1 cellular context compared by ENCODE assay signal in the genomic region with DNA sequence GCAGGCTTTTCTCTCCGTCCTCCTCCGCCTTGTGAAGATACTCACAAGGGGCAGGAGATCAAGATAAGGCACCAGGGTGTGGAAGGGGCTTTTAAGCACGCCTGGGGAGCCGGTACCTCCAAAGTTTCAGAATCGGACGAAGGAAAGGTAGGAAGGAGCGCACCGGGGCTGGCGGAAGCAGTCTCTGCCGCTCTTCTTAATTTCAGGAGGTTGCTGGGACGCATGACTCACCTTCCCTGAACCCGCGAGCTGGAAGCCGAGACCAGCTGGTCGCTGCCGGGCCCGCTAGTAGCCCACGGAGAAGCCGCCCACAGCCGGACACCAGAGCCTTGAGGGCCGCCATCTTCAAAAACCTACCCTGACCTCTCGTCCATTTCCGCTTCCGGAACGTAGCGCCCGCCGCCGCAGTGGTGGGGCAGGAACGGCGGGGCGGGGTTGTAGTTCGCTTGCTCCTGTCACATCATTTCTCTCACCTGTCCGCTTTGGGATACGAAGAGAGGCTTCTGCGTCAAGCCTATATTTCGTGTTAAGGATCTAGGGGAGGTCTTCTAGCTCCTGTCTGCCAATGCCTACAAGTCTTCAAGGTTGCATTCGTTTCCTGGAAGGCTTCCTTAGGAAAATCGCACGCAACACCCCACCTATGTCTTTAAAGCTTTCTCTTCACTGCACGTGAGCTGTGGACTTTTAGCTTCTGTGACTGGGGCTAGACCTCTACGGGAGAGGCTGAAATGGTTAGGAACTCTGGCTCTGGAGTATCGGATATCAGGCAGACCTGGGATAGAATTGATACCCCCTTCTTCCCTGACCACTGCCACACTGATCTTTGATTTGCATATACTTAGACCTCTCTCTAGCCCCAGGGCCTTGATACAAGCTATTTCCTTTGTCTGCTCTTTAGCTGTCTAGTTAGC.
TF ChIP-seq lines count a peak whose summit lies in the region.

A gene (minus strand): TSS at position 355 of the 911 bp plus-strand sequence. CDS start 12 bp downstream, at position 343.

TF ChIP-seq in HepG2, 621 proteins besides CTCF, POLR2A, EP300 and RAD21 (continued from another document and continues in another):
- TF ChIP-seq, protein P1, sequence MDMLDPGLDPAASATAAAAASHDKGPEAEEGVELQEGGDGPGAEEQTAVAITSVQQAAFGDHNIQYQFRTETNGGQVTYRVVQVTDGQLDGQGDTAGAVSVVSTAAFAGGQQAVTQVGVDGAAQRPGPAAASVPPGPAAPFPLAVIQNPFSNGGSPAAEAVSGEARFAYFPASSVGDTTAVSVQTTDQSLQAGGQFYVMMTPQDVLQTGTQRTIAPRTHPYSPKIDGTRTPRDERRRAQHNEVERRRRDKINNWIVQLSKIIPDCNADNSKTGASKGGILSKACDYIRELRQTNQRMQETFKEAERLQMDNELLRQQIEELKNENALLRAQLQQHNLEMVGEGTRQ (IDR thresholded peaks at IDR 0.05; ENCODE audit: low read depth, low read length) = no peak
- TF ChIP-seq, protein P1 (CRISPR knock-in tag; IDR thresholded peaks at IDR 0.05; ENCODE audit: borderline replicate concordance) = no peak
- TF ChIP-seq ZNF160 (CRISPR knock-in tag; IDR thresholded peaks at IDR 0.05) = no peak
- TF ChIP-seq NFIB (CRISPR knock-in tag; IDR thresholded peaks at IDR 0.05; ENCODE audit: borderline replicate concordance) = no peak
- TF ChIP-seq ZNF768 (CRISPR knock-in tag; IDR thresholded peaks at IDR 0.05) = peak; percentile 44; the same call in 1 of the 2 replicates
- no peak; the same call in 1 of the 2 replicates for TF ChIP-seq XBP1 (CRISPR knock-in tag; IDR thresholded peaks at IDR 0.05)
- 0 out of 2 replicates have a peak, but pooled peaks have one; percentile 39 for TF ChIP-seq ZNF234 (CRISPR knock-in tag; conservative IDR thresholded peaks at IDR 0.05)
- no peak for TF ChIP-seq HNRNPL (IDR thresholded peaks at IDR 0.05; ENCODE audit: low read depth, low read length)
- TF ChIP-seq AGO2 (optimal IDR thresholded peaks at IDR 0.05; ENCODE audit: low read depth, low read length) = no peak
- TF ChIP-seq SP140L (CRISPR knock-in tag; IDR thresholded peaks at IDR 0.05; ENCODE audit: borderline replicate concordance) = no peak
- no peak for TF ChIP-seq MAFG (CRISPR knock-in tag; IDR thresholded peaks at IDR 0.05)
- no peak for TF ChIP-seq RBM39 (IDR thresholded peaks at IDR 0.05; ENCODE audit: low read depth, low read length, poor library complexity, severe bottlenecking)
- peak; percentile 26; the same call in 1 of the 2 replicates for TF ChIP-seq PHF21A (CRISPR knock-in tag; IDR thresholded peaks at IDR 0.05)
- no peak for TF ChIP-seq ATRX (CRISPR knock-in tag; IDR thresholded peaks at IDR 0.05; ENCODE audit: borderline replicate concordance)
- 0 out of 2 replicates have a peak, but pooled peaks have one; percentile 79 for TF ChIP-seq FLYWCH1 (CRISPR knock-in tag; IDR thresholded peaks at IDR 0.05)
- TF ChIP-seq ZNF850 (CRISPR knock-in tag; conservative IDR thresholded peaks at IDR 0.05) = no peak
- TF ChIP-seq, protein P2, sequence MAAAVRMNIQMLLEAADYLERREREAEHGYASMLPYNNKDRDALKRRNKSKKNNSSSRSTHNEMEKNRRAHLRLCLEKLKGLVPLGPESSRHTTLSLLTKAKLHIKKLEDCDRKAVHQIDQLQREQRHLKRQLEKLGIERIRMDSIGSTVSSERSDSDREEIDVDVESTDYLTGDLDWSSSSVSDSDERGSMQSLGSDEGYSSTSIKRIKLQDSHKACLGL (CRISPR knock-in tag; IDR thresholded peaks at IDR 0.05) = no peak
- TF ChIP-seq KLF13 (CRISPR knock-in tag; IDR thresholded peaks at IDR 0.05) = no peak
- no peak for TF ChIP-seq RAD51 (IDR thresholded peaks at IDR 0.05; ENCODE audit: borderline replicate concordance)
- peak; percentile 78; the same call in 1 of the 2 replicates for TF ChIP-seq ZBTB7B (CRISPR knock-in tag; IDR thresholded peaks at IDR 0.05)
- peak; percentile 38; the same call in 1 of the 2 replicates for TF ChIP-seq ZNF737 (CRISPR knock-in tag; IDR thresholded peaks at IDR 0.05; ENCODE audit: borderline replicate concordance)
- TF ChIP-seq, protein P3, sequence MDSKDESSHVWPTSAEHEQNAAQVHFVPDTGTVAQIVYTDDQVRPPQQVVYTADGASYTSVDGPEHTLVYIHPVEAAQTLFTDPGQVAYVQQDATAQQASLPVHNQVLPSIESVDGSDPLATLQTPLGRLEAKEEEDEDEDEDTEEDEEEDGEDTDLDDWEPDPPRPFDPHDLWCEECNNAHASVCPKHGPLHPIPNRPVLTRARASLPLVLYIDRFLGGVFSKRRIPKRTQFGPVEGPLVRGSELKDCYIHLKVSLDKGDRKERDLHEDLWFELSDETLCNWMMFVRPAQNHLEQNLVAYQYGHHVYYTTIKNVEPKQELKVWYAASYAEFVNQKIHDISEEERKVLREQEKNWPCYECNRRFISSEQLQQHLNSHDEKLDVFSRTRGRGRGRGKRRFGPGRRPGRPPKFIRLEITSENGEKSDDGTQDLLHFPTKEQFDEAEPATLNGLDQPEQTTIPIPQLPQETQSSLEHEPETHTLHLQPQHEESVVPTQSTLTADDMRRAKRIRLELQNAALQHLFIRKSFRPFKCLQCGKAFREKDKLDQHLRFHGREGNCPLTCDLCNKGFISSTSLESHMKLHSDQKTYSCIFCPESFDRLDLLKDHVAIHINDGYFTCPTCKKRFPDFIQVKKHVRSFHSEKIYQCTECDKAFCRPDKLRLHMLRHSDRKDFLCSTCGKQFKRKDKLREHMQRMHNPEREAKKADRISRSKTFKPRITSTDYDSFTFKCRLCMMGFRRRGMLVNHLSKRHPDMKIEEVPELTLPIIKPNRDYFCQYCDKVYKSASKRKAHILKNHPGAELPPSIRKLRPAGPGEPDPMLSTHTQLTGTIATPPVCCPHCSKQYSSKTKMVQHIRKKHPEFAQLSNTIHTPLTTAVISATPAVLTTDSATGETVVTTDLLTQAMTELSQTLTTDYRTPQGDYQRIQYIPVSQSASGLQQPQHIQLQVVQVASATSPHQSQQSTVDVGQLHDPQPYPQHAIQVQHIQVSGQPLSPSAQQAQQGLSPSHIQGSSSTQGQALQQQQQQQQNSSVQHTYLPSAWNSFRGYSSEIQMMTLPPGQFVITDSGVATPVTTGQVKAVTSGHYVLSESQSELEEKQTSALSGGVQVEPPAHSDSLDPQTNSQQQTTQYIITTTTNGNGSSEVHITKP (CRISPR knock-in tag; IDR thresholded peaks at IDR 0.05; ENCODE audit: low read depth) = no peak; the same call in 1 of the 2 replicates
- TF ChIP-seq, protein P4, sequence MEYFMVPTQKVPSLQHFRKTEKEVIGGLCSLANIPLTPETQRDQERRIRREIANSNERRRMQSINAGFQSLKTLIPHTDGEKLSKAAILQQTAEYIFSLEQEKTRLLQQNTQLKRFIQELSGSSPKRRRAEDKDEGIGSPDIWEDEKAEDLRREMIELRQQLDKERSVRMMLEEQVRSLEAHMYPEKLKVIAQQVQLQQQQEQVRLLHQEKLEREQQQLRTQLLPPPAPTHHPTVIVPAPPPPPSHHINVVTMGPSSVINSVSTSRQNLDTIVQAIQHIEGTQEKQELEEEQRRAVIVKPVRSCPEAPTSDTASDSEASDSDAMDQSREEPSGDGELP (IDR thresholded peaks at IDR 0.05; ENCODE audit: borderline replicate concordance, low read depth) = peak; percentile 71
- no peak for TF ChIP-seq ZNF33B (CRISPR knock-in tag; IDR thresholded peaks at IDR 0.05)
- TF ChIP-seq MED1 (CRISPR knock-in tag; IDR thresholded peaks at IDR 0.05) = peak; percentile 59
- TF ChIP-seq DNMT1 (CRISPR knock-in tag; IDR thresholded peaks at IDR 0.05) = no peak
- TF ChIP-seq RFXAP (CRISPR knock-in tag; IDR thresholded peaks at IDR 0.05; ENCODE audit: borderline replicate concordance) = peak; percentile 75; the same call in 1 of the 2 replicates
- TF ChIP-seq ZNF777 (CRISPR knock-in tag; IDR thresholded peaks at IDR 0.05) = no peak
- TF ChIP-seq CEBPG (CRISPR knock-in tag; IDR thresholded peaks at IDR 0.05) = no peak
- TF ChIP-seq MLLT10 (CRISPR knock-in tag; IDR thresholded peaks at IDR 0.05) = no peak
- no peak for TF ChIP-seq ADNP (CRISPR knock-in tag; IDR thresholded peaks at IDR 0.05)
- TF ChIP-seq ZMYM3 (CRISPR knock-in tag; IDR thresholded peaks at IDR 0.05) = no peak
- TF ChIP-seq ZNF207 (IDR thresholded peaks at IDR 0.05; ENCODE audit: borderline replicate concordance) = no peak
- TF ChIP-seq, protein P5, sequence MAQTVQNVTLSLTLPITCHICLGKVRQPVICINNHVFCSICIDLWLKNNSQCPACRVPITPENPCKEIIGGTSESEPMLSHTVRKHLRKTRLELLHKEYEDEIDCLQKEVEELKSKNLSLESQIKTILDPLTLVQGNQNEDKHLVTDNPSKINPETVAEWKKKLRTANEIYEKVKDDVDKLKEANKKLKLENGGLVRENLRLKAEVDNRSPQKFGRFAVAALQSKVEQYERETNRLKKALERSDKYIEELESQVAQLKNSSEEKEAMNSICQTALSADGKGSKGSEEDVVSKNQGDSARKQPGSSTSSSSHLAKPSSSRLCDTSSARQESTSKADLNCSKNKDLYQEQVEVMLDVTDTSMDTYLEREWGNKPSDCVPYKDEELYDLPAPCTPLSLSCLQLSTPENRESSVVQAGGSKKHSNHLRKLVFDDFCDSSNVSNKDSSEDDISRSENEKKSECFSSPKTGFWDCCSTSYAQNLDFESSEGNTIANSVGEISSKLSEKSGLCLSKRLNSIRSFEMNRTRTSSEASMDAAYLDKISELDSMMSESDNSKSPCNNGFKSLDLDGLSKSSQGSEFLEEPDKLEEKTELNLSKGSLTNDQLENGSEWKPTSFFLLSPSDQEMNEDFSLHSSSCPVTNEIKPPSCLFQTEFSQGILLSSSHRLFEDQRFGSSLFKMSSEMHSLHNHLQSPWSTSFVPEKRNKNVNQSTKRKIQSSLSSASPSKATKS (CRISPR knock-in tag; IDR thresholded peaks at IDR 0.05) = no peak
- TF ChIP-seq, protein P6, sequence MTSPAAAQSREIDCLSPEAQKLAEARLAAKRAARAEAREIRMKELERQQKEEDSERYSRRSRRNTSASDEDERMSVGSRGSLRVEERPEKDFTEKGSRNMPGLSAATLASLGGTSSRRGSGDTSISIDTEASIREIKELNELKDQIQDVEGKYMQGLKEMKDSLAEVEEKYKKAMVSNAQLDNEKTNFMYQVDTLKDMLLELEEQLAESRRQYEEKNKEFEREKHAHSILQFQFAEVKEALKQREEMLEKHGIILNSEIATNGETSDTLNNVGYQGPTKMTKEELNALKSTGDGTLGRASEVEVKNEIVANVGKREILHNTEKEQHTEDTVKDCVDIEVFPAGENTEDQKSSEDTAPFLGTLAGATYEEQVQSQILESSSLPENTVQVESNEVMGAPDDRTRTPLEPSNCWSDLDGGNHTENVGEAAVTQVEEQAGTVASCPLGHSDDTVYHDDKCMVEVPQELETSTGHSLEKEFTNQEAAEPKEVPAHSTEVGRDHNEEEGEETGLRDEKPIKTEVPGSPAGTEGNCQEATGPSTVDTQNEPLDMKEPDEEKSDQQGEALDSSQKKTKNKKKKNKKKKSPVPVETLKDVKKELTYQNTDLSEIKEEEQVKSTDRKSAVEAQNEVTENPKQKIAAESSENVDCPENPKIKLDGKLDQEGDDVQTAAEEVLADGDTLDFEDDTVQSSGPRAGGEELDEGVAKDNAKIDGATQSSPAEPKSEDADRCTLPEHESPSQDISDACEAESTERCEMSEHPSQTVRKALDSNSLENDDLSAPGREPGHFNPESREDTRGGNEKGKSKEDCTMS (CRISPR knock-in tag; conservative IDR thresholded peaks at IDR 0.05) = no peak
- TF ChIP-seq, protein P7, sequence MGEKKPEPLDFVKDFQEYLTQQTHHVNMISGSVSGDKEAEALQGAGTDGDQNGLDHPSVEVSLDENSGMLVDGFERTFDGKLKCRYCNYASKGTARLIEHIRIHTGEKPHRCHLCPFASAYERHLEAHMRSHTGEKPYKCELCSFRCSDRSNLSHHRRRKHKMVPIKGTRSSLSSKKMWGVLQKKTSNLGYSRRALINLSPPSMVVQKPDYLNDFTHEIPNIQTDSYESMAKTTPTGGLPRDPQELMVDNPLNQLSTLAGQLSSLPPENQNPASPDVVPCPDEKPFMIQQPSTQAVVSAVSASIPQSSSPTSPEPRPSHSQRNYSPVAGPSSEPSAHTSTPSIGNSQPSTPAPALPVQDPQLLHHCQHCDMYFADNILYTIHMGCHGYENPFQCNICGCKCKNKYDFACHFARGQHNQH (CRISPR knock-in tag; IDR thresholded peaks at IDR 0.05) = peak; percentile 81
- TF ChIP-seq NFE2 (CRISPR knock-in tag; IDR thresholded peaks at IDR 0.05) = no peak
- TF ChIP-seq KAT8 (CRISPR knock-in tag; IDR thresholded peaks at IDR 0.05) = peak; percentile 98
- peak; percentile 57; the same call in 1 of the 2 replicates for TF ChIP-seq TBX2 (CRISPR knock-in tag; IDR thresholded peaks at IDR 0.05; ENCODE audit: borderline replicate concordance)
- 0 out of 2 replicates have a peak, but pooled peaks have one; percentile 64 for TF ChIP-seq ZNF605 (CRISPR knock-in tag; IDR thresholded peaks at IDR 0.05)
- peak; percentile 68; the same call in 1 of the 2 replicates for TF ChIP-seq ZNF331 (CRISPR knock-in tag; IDR thresholded peaks at IDR 0.05)
- TF ChIP-seq, protein P8, sequence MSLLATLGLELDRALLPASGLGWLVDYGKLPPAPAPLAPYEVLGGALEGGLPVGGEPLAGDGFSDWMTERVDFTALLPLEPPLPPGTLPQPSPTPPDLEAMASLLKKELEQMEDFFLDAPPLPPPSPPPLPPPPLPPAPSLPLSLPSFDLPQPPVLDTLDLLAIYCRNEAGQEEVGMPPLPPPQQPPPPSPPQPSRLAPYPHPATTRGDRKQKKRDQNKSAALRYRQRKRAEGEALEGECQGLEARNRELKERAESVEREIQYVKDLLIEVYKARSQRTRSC (CRISPR knock-in tag; IDR thresholded peaks at IDR 0.05; ENCODE audit: low read depth) = no peak
- no peak for TF ChIP-seq HDAC6 (IDR thresholded peaks at IDR 0.05; ENCODE audit: low read depth, low read length)
- peak; percentile 50; the same call in 1 of the 2 replicates for TF ChIP-seq ZBTB42 (CRISPR knock-in tag; IDR thresholded peaks at IDR 0.05)
- TF ChIP-seq, protein P9, sequence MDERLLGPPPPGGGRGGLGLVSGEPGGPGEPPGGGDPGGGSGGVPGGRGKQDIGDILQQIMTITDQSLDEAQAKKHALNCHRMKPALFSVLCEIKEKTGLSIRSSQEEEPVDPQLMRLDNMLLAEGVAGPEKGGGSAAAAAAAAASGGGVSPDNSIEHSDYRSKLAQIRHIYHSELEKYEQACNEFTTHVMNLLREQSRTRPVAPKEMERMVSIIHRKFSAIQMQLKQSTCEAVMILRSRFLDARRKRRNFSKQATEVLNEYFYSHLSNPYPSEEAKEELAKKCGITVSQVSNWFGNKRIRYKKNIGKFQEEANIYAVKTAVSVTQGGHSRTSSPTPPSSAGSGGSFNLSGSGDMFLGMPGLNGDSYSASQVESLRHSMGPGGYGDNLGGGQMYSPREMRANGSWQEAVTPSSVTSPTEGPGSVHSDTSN (CRISPR knock-in tag; IDR thresholded peaks at IDR 0.05) = peak; percentile 65; the same call in 1 of the 2 replicates
- TF ChIP-seq ZFP62 (CRISPR knock-in tag; IDR thresholded peaks at IDR 0.05) = peak; percentile 34; the same call in 1 of the 2 replicates
- TF ChIP-seq TCF12 (IDR thresholded peaks at IDR 0.05) = no peak
- TF ChIP-seq TCF12 (CRISPR knock-in tag; IDR thresholded peaks at IDR 0.05) = no peak
- no peak for TF ChIP-seq ZNF816 (CRISPR knock-in tag; IDR thresholded peaks at IDR 0.05; ENCODE audit: borderline replicate concordance)
- TF ChIP-seq ZFY (CRISPR knock-in tag; IDR thresholded peaks at IDR 0.05) = peak; percentile 67
- TF ChIP-seq HNRNPUL1 (IDR thresholded peaks at IDR 0.05; ENCODE audit: low read depth, low read length) = no peak
- peak; percentile 82 for TF ChIP-seq SALL1 (CRISPR knock-in tag; IDR thresholded peaks at IDR 0.05)
